In genomic region chr2:75521225-75521872, GRCh38 we compare ENCODE assay signal across 1 cellular context.
TF ChIP-seq lines count a peak whose summit lies in the region.

No MANE protein-coding gene starts in this region.

TF ChIP-seq in HepG2, 621 proteins besides CTCF, POLR2A, EP300 and RAD21 (continued from another document and continues in another):
- TF ChIP-seq, protein P1, sequence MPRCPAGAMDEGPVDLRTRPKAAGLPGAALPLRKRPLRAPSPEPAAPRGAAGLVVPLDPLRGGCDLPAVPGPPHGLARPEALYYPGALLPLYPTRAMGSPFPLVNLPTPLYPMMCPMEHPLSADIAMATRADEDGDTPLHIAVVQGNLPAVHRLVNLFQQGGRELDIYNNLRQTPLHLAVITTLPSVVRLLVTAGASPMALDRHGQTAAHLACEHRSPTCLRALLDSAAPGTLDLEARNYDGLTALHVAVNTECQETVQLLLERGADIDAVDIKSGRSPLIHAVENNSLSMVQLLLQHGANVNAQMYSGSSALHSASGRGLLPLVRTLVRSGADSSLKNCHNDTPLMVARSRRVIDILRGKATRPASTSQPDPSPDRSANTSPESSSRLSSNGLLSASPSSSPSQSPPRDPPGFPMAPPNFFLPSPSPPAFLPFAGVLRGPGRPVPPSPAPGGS (CRISPR knock-in tag; IDR thresholded peaks at IDR 0.05): no peak
- TF ChIP-seq RXRB (CRISPR knock-in tag; IDR thresholded peaks at IDR 0.05; ENCODE audit: borderline replicate concordance): peak; percentile 96
- peak; percentile 99 for TF ChIP-seq MED8 (CRISPR knock-in tag; IDR thresholded peaks at IDR 0.05; ENCODE audit: insufficient replicate concordance)
- TF ChIP-seq HOXA7 (CRISPR knock-in tag; IDR thresholded peaks at IDR 0.05): no peak
- no peak for TF ChIP-seq RFX3 (CRISPR knock-in tag; IDR thresholded peaks at IDR 0.05)
- TF ChIP-seq MYNN (CRISPR knock-in tag; IDR thresholded peaks at IDR 0.05; ENCODE audit: low read depth): no peak
- TF ChIP-seq GLI4 (CRISPR knock-in tag; IDR thresholded peaks at IDR 0.05; ENCODE audit: borderline replicate concordance): no peak
- TF ChIP-seq RERE (CRISPR knock-in tag; IDR thresholded peaks at IDR 0.05; ENCODE audit: low read depth): peak; percentile 84
- TF ChIP-seq NCOR1 (IDR thresholded peaks at IDR 0.05; ENCODE audit: borderline replicate concordance, low read length): peak; percentile 100
- peak; percentile 99 for TF ChIP-seq RCOR2 (CRISPR knock-in tag; IDR thresholded peaks at IDR 0.05)
- TF ChIP-seq FOXP4 (CRISPR knock-in tag; IDR thresholded peaks at IDR 0.05): peak; percentile 94
- TF ChIP-seq JUNB (CRISPR knock-in tag; IDR thresholded peaks at IDR 0.05; ENCODE audit: borderline replicate concordance): peak; percentile 81; the same call in 1 of the 2 replicates
- no peak for TF ChIP-seq ZNF883 (CRISPR knock-in tag; IDR thresholded peaks at IDR 0.05; ENCODE audit: not compliant biosample characterization)
- no peak for TF ChIP-seq ZMYM3 (CRISPR knock-in tag; IDR thresholded peaks at IDR 0.05)
- TF ChIP-seq ZSCAN22 (CRISPR knock-in tag; IDR thresholded peaks at IDR 0.05): no peak
- TF ChIP-seq HHEX (CRISPR knock-in tag; IDR thresholded peaks at IDR 0.05): peak; percentile 81
- no peak for TF ChIP-seq CCDC6 (CRISPR knock-in tag; IDR thresholded peaks at IDR 0.05)
- TF ChIP-seq ZNF296 (CRISPR knock-in tag; conservative IDR thresholded peaks at IDR 0.05): no peak
- TF ChIP-seq SSRP1 (CRISPR knock-in tag; IDR thresholded peaks at IDR 0.05): peak; percentile 92; the same call in 1 of the 2 replicates
- no peak for TF ChIP-seq ZNF3 (CRISPR knock-in tag; IDR thresholded peaks at IDR 0.05)
- 0 out of 2 replicates have a peak, but pooled peaks have one; percentile 60 for TF ChIP-seq NCOA1 (CRISPR knock-in tag; IDR thresholded peaks at IDR 0.05)
- peak; percentile 91 for TF ChIP-seq PHF5A (CRISPR knock-in tag; IDR thresholded peaks at IDR 0.05; ENCODE audit: low read depth, unreplicated experiment)
- no peak for TF ChIP-seq MAFK (conservative IDR thresholded peaks at IDR 0.05 in 1 of 2, IDR thresholded peaks at IDR 0.05 in 1 of 2; ENCODE audit: low read length in 2 of 2)
- 0 out of 2 replicates have a peak, but pooled peaks have one; percentile 26 for TF ChIP-seq ZNF543 (CRISPR knock-in tag; IDR thresholded peaks at IDR 0.05)
- TF ChIP-seq STAT5B (CRISPR knock-in tag; IDR thresholded peaks at IDR 0.05): 0 out of 2 replicates have a peak, but pooled peaks have one; percentile 18
- peak; percentile 55; the same call in 1 of the 2 replicates for TF ChIP-seq ZNF160 (CRISPR knock-in tag; IDR thresholded peaks at IDR 0.05)
- peak; percentile 95 for TF ChIP-seq DPF2 (CRISPR knock-in tag; IDR thresholded peaks at IDR 0.05; ENCODE audit: borderline replicate concordance, low read depth)
- TF ChIP-seq CCAR2 (optimal IDR thresholded peaks at IDR 0.05; ENCODE audit: low read depth, low read length): no peak
- peak; percentile 91; the same call in 1 of the 2 replicates for TF ChIP-seq NKX3-1 (CRISPR knock-in tag; IDR thresholded peaks at IDR 0.05)
- TF ChIP-seq SOX6 (IDR thresholded peaks at IDR 0.05): no peak
- TF ChIP-seq SOX6 (CRISPR knock-in tag; IDR thresholded peaks at IDR 0.05): peak; percentile 92
- TF ChIP-seq ZNF331 (CRISPR knock-in tag; IDR thresholded peaks at IDR 0.05): peak; percentile 84; the same call in 1 of the 2 replicates
- TF ChIP-seq NFYB (CRISPR knock-in tag; IDR thresholded peaks at IDR 0.05): no peak
- TF ChIP-seq ZNF282 (IDR thresholded peaks at IDR 0.05; ENCODE audit: partially characterized antibody): no peak
- no peak for TF ChIP-seq CENPT (CRISPR knock-in tag; IDR thresholded peaks at IDR 0.05; ENCODE audit: low read depth)
- peak; percentile 58; the same call in 1 of the 2 replicates for TF ChIP-seq HNRNPUL1 (IDR thresholded peaks at IDR 0.05; ENCODE audit: low read depth, low read length)
- peak; percentile 94 for TF ChIP-seq PPARG (CRISPR knock-in tag; conservative IDR thresholded peaks at IDR 0.05)
- no peak for TF ChIP-seq ZNF253 (CRISPR knock-in tag; IDR thresholded peaks at IDR 0.05; ENCODE audit: borderline replicate concordance)
- peak; percentile 90 for TF ChIP-seq ZNF710 (CRISPR knock-in tag; IDR thresholded peaks at IDR 0.05; ENCODE audit: borderline replicate concordance)
- peak; percentile 76 for TF ChIP-seq PHF21A (CRISPR knock-in tag; IDR thresholded peaks at IDR 0.05)
- 0 out of 2 replicates have a peak, but pooled peaks have one; percentile 59 for TF ChIP-seq ZNF564 (CRISPR knock-in tag; IDR thresholded peaks at IDR 0.05)
- no peak for TF ChIP-seq GABPA (IDR thresholded peaks at IDR 0.05; ENCODE audit: low read depth, low read length)
- TF ChIP-seq GABPA (CRISPR knock-in tag; IDR thresholded peaks at IDR 0.05; ENCODE audit: low read depth): peak; percentile 50; the same call in 1 of the 2 replicates
- TF ChIP-seq ZNF414 (CRISPR knock-in tag; IDR thresholded peaks at IDR 0.05): no peak; the same call in 1 of the 2 replicates
- peak; percentile 90; the same call in 1 of the 2 replicates for TF ChIP-seq ETV5 (CRISPR knock-in tag; IDR thresholded peaks at IDR 0.05; ENCODE audit: borderline replicate concordance)
- peak; percentile 92 for TF ChIP-seq ATF2 (CRISPR knock-in tag; IDR thresholded peaks at IDR 0.05)
- TF ChIP-seq YEATS4 (CRISPR knock-in tag; IDR thresholded peaks at IDR 0.05; ENCODE audit: borderline replicate concordance): peak; percentile 57; the same call in 1 of the 2 replicates
- TF ChIP-seq, protein P2, sequence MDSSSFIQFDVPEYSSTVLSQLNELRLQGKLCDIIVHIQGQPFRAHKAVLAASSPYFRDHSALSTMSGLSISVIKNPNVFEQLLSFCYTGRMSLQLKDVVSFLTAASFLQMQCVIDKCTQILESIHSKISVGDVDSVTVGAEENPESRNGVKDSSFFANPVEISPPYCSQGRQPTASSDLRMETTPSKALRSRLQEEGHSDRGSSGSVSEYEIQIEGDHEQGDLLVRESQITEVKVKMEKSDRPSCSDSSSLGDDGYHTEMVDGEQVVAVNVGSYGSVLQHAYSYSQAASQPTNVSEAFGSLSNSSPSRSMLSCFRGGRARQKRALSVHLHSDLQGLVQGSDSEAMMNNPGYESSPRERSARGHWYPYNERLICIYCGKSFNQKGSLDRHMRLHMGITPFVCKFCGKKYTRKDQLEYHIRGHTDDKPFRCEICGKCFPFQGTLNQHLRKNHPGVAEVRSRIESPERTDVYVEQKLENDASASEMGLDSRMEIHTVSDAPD (CRISPR knock-in tag; IDR thresholded peaks at IDR 0.05): peak; percentile 50; the same call in 1 of the 2 replicates
- TF ChIP-seq SKI (IDR thresholded peaks at IDR 0.05; ENCODE audit: partially characterized antibody): peak; percentile 71
- TF ChIP-seq NFIC (IDR thresholded peaks at IDR 0.05; ENCODE audit: low read length): peak; percentile 100
- TF ChIP-seq SALL1 (CRISPR knock-in tag; IDR thresholded peaks at IDR 0.05): peak; percentile 92; the same call in 1 of the 2 replicates
- peak; percentile 67; the same call in 1 of the 2 replicates for TF ChIP-seq SMC3 (IDR thresholded peaks at IDR 0.05; ENCODE audit: low read length)
- TF ChIP-seq HOMEZ (CRISPR knock-in tag; IDR thresholded peaks at IDR 0.05; ENCODE audit: low read depth): peak; percentile 76
- 0 out of 2 replicates have a peak, but pooled peaks have one; percentile 36 for TF ChIP-seq FOXP1 (IDR thresholded peaks at IDR 0.05)
- TF ChIP-seq FOXP1 (CRISPR knock-in tag; IDR thresholded peaks at IDR 0.05): peak; percentile 93
- TF ChIP-seq RORA (CRISPR knock-in tag; IDR thresholded peaks at IDR 0.05): 0 out of 2 replicates have a peak, but pooled peaks have one; percentile 83
- peak; percentile 97 for TF ChIP-seq SIX1 (CRISPR knock-in tag; IDR thresholded peaks at IDR 0.05; ENCODE audit: borderline replicate concordance)
- 0 out of 2 replicates have a peak, but pooled peaks have one; percentile 13 for TF ChIP-seq KLF9 (CRISPR knock-in tag; IDR thresholded peaks at IDR 0.05; ENCODE audit: low read depth)
- peak; percentile 100 for TF ChIP-seq HNF4A (CRISPR knock-in tag; IDR thresholded peaks at IDR 0.05)
